Comparison of ENCODE assay signal across 8 cellular contexts in the genomic region with DNA sequence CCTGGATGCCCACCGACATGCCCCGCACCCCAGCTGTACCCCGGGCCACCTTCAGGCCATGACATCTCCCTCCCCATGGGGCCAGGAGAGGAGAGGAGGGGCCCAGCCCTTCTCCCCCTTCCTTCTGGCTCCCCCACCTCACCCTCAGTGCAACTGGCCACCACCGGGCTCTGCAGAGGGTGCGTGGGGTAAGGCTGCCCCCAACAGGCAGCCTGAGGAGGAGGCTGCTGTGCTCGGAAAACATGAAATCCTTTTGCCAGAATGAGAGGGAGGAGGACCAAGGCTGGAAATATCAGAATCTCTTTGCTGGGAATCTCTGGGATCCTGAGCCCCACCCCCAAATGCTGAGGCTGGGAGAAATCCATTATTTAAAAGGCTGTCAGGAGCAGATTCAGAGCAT.
DNase-seq lines count a peak whose midpoint lies in the region; ATAC-seq and TF ChIP-seq lines count a peak whose summit lies in the region.

No MANE protein-coding gene starts in this region.

- TF ChIP-seq POLR2A in GM18505 (IDR thresholded peaks at IDR 0.05; ENCODE audit: borderline replicate concordance, extremely low read depth, insufficient read depth, insufficient read length): no peak

- TF ChIP-seq CTCF in Calu3 (IDR thresholded peaks at IDR 0.05; ENCODE audit: unreplicated experiment) (peak; percentile 65), foreskin keratinocyte (conservative IDR thresholded peaks at IDR 0.05) (peak; percentile 54)

- no peak overlapping the region for H3K27ac ChIP-seq in foreskin keratinocyte

- H3K4me3 Mint-ChIP-seq in Calu3 (ENCODE audit: low read depth, unreplicated experiment): no peak overlapping the region

- H3K27ac Mint-ChIP-seq in Calu3 (ENCODE audit: unreplicated experiment): no peak overlapping the region

- CTCF ChIA-PET in Calu3 (lab: Charles Lee): no interaction called here

- H3K36me3 ChIP-seq in H7 (replicated peaks; ENCODE audit: control insufficient read depth, insufficient read depth, low read length): no peaks in the 10 kb centered on the region

- no peak for ATAC-seq in foreskin keratinocyte
- ATAC-seq in GM18505 (IDR thresholded peaks at IDR 0.05; ENCODE audit: unreplicated experiment): no peak
- no peak for ATAC-seq in GM18517 (IDR thresholded peaks at IDR 0.05; ENCODE audit: unreplicated experiment)
- ATAC-seq in GM21447 (IDR thresholded peaks at IDR 0.05; ENCODE audit: unreplicated experiment): no peak

- no peaks in the 10 kb centered on the region for H3K36me3 Mint-ChIP-seq in Calu3 (ENCODE audit: insufficient read depth, unreplicated experiment)

- intact Hi-C loops in Calu3 (cut with micrococcal nuclease; ENCODE audit: unreplicated experiment): loop anchor here (2.0 to 10.0 kb wide), 3 partner anchors 248 to 471 kb away; no protein-coding TSS in a partner anchor

- no peaks in the 10 kb centered on the region for H3K4me1 ChIP-seq in foreskin keratinocyte

- DNase-seq in Calu3: peak; percentile 51
- peak; percentile 92 for DNase-seq in H7
- DNase-seq in RPMI7951 (ENCODE audit: low read depth): peak; percentile 10
- DNase-seq in foreskin keratinocyte: no peak
- no peak for DNase-seq in NCI-H187 treated with DMSO at 0.1 percent for 48 hours (lab: John Stamatoyannopoulos, UW)

- peaks cover 98% of the 10 kb centered on the region for H3K27me3 Mint-ChIP-seq in Calu3 (ENCODE audit: unreplicated experiment)

- no TSS peak for BruUV-seq in Calu3 (replicated peaks; lab: Mats Ljungman, UMichigan)

- no peak overlapping the region for H3K4me3 ChIP-seq in H7 (ENCODE audit: insufficient read depth, low read depth, low read length)

- H3K27me3 ChIP-seq in H7 (ENCODE audit: control insufficient read depth, insufficient read depth, low read length) (peaks cover 2% of the 10 kb centered on the region; the same call in 1 of the 2 replicates), foreskin keratinocyte (no peaks in the 10 kb centered on the region)

- no peaks in the 10 kb centered on the region for H3K9me3 Mint-ChIP-seq in Calu3 (ENCODE audit: low read depth, unreplicated experiment)

- no peaks in the 10 kb centered on the region for H3K4me1 Mint-ChIP-seq in Calu3 (ENCODE audit: low read depth, unreplicated experiment)

Comparison
In these comparisons a context has a peak if more than half of its experiments do, and no peak if none do; other contexts are left out.
1. DNase-seq: peak in Calu3 (single experiment), H7 (single experiment) and RPMI7951 (single experiment); none in foreskin keratinocyte (0 of 2) and NCI-H187 treated with DMSO at 0.1 percent for 48 hours (single experiment).